10 cellular contexts compared by ENCODE assay signal in genomic region chr2:120293123-120293990, GRCh38. TPM values are rescaled to one million over a fixed set of nuclear protein-coding genes. Genes with fewer than 3 reads are reported as not detected.
DNase-seq lines count a peak whose midpoint lies in the region; ATAC-seq and TF ChIP-seq lines count a peak whose summit lies in the region.
"Had no signal": no experiment of that assay in that cellular context is flagged by ENCODE, and none has a peak within 500 bp of the region (broad histone marks: within the 10 kb centered on the region; RNA-seq: fewer than 3 reads in every experiment).

No MANE protein-coding gene starts in this region.

- no peak overlapping the region for H3K9ac ChIP-seq in colonic mucosa (ENCODE audit: low read depth in 2 of 2, low read length in 2 of 2)

- DNase-seq in mesothelial cell of epicardium (ENCODE audit: low spot score in 2 of 2, unreplicated experiment in 2 of 2): no peak
- DNase-seq in psoas muscle: no peak
- no peak for DNase-seq in effector CD4-positive, alpha-beta T cell
- DNase-seq in colonic mucosa: no peak
- DNase-seq: MM.1S had no signal

- no peaks in the 10 kb centered on the region for H3K9me3 ChIP-seq in psoas muscle
- no peaks in the 10 kb centered on the region for H3K9me3 ChIP-seq in colonic mucosa

- H3K4me3 Mint-ChIP-seq in mesothelial cell of epicardium: no peak overlapping the region
- H3K4me3 Mint-ChIP-seq: stimulated activated naive CD8-positive, alpha-beta T cell treated with anti-CD3 and anti-CD28 coated beads, Interleukin-15, Interleukin-2, amounts not matched to agents 100 ng/mL and 50 ng/mL, for 24 hours had no signal

- H3K27ac ChIP-seq in psoas muscle: no peak overlapping the region
- H3K27ac ChIP-seq in colonic mucosa: no peak overlapping the region

- peak overlapping the region; percentile 23 for H3K27ac Mint-ChIP-seq in mesothelial cell of epicardium
- H3K27ac Mint-ChIP-seq: stimulated activated naive CD8-positive, alpha-beta T cell treated with anti-CD3 and anti-CD28 coated beads, Interleukin-15, Interleukin-2, amounts not matched to agents 100 ng/mL and 50 ng/mL, for 24 hours had no signal

- H3K4me3 ChIP-seq in psoas muscle (no peak overlapping the region), colonic mucosa (no peak overlapping the region)

- peaks cover 36% of the 10 kb centered on the region for H3K36me3 Mint-ChIP-seq in mesothelial cell of epicardium

- H3K4me1 Mint-ChIP-seq in mesothelial cell of epicardium: peaks cover 35% of the 10 kb centered on the region

- peaks cover 0 to 71% of the 10 kb centered on the region in 2 donors for H3K36me3 ChIP-seq in psoas muscle (ENCODE audit: insufficient read depth in 1 of 2, low read depth in 1 of 2)
- H3K36me3 ChIP-seq in colonic mucosa: peaks cover 6% of the 10 kb centered on the region

- no peaks in the 10 kb centered on the region for H3K9me3 Mint-ChIP-seq in mesothelial cell of epicardium
- H3K9me3 Mint-ChIP-seq: stimulated activated naive CD8-positive, alpha-beta T cell treated with anti-CD3 and anti-CD28 coated beads, Interleukin-15, Interleukin-2, amounts not matched to agents 100 ng/mL and 50 ng/mL, for 24 hours had no signal

- no peaks in the 10 kb centered on the region for H3K27me3 Mint-ChIP-seq in mesothelial cell of epicardium (ENCODE audit: low read depth)
- H3K27me3 Mint-ChIP-seq: stimulated activated naive CD8-positive, alpha-beta T cell treated with anti-CD3 and anti-CD28 coated beads, Interleukin-15, Interleukin-2, amounts not matched to agents 100 ng/mL and 50 ng/mL, for 24 hours had no signal

- peak; percentile 42 for ATAC-seq in GM18868 (IDR thresholded peaks at IDR 0.05; ENCODE audit: unreplicated experiment)
- ATAC-seq in GM21723 (IDR thresholded peaks at IDR 0.05; ENCODE audit: unreplicated experiment): peak; percentile 32
- peak; percentile 16 for ATAC-seq in HG03469 (IDR thresholded peaks at IDR 0.05; ENCODE audit: unreplicated experiment)
- ATAC-seq in psoas muscle: no peak
- ATAC-seq in HG02610 (IDR thresholded peaks at IDR 0.05; ENCODE audit: unreplicated experiment): no peak

- intact Hi-C loops in psoas muscle (cut with DNase I) (no loop called here), colonic mucosa (cut with DNase I) (no loop called here)

- H3K27me3 ChIP-seq in psoas muscle (ENCODE audit: insufficient read depth in 3 of 3, low read length in 2 of 3): no peaks in the 10 kb centered on the region
- no peaks in the 10 kb centered on the region for H3K27me3 ChIP-seq in colonic mucosa

- 59 to 67% (median 65%) methylated on average over 5 of the region's 5 CpGs for WGBS in psoas muscle, 3 donors

- H3K4me1 ChIP-seq in psoas muscle: no peaks in the 10 kb centered on the region
- no peaks in the 10 kb centered on the region for H3K4me1 ChIP-seq in colonic mucosa

- no peak for TF ChIP-seq CTCF in mesothelial cell of epicardium (IDR thresholded peaks at IDR 0.05; ENCODE audit: unreplicated experiment)
- no peak for TF ChIP-seq CTCF in psoas muscle (IDR thresholded peaks at IDR 0.05)
- TF ChIP-seq CTCF in colonic mucosa (IDR thresholded peaks at IDR 0.05): no peak

RNA-seq across cellular contexts. Expression of gene RALB, which starts 40.7 kb away (rescaled TPM):
- 25.1 to 25.9 TPM (median 25.3 TPM) in 3 replicates for total RNA-seq in mesothelial cell of epicardium
- 10 to 100 TPM; 25.6 to 38.1 (median 33.6) TPM for total RNA-seq in psoas muscle
- polyA plus RNA-seq in psoas muscle: 10 to 100 TPM; 43.9 to 72.3 (median 62.1) TPM
- total RNA-seq in colonic mucosa: 10 to 100 TPM; 71.8 to 93.4 TPM

RNA-seq across cellular contexts. Expression of gene INHBB, which starts 52.6 kb away (rescaled TPM):
- total RNA-seq in mesothelial cell of epicardium (not detected in 3 replicates), psoas muscle (10 to 100 TPM in 2 of 4 donors, 1 to 10 TPM in 2; 2.9 to 19.3 (median 11.0) TPM), colonic mucosa (1 to 10 TPM in 1 of 2 donors, under 1 TPM in 1; 0.30 to 3.1 TPM)
- 10 to 100 TPM in 2 of 3 donors, 1 to 10 TPM in 1; 7.4 to 20.0 (median 13.4) TPM for polyA plus RNA-seq in psoas muscle

Comparison
In these comparisons a context has a peak if more than half of its experiments do, and no peak if none do; other contexts are left out.
1. ATAC-seq: peak in GM18868 (single experiment), GM21723 (single experiment) and HG03469 (single experiment); none in psoas muscle (0 of 4) and HG02610 (single experiment).